In genomic region chr2:181844551-181845290, GRCh38 we compare ENCODE assay signal across 18 cellular contexts. TPM values are rescaled to one million over a fixed set of nuclear protein-coding genes. Genes with fewer than 3 reads are reported as not detected.
DNase-seq lines count a peak whose midpoint lies in the region; ATAC-seq, FAIRE-seq and TF ChIP-seq lines count a peak whose summit lies in the region.
"Had no signal": no experiment of that assay in that cellular context is flagged by ENCODE, and none has a peak within 500 bp of the region (broad histone marks: within the 10 kb centered on the region; RNA-seq: fewer than 3 reads in every experiment).

No MANE protein-coding gene starts in this region.

- TF ChIP-seq CTCF in HCT116 (IDR thresholded peaks at IDR 0.05 in 2 of 3, conservative IDR thresholded peaks at IDR 0.05 in 1 of 3; ENCODE audit: borderline replicate concordance in 1 of 3, insufficient read depth in 1 of 3, low read depth in 2 of 3, low read length in 2 of 3) (no peak), Panc1 (IDR thresholded peaks at IDR 0.05) (no peak), SK-N-SH (IDR thresholded peaks at IDR 0.05) (no peak)

- H4K20me1 ChIP-seq in HCT116 (ENCODE audit: insufficient read depth): no peaks in the 10 kb centered on the region
- H4K20me1 ChIP-seq in SK-N-SH (ENCODE audit: insufficient read depth): no peaks in the 10 kb centered on the region

- TF ChIP-seq EP300 in SK-N-SH (IDR thresholded peaks at IDR 0.05; ENCODE audit: borderline replicate concordance in 1 of 2, low read depth in 1 of 2, low read length in 1 of 2): no peak

- in situ Hi-C loops in Panc1 (cut with HindIII; ENCODE audit: low pct_unique_long_range_greater_than_20kb, low sequenced_read_pairs): no loop called here

- WGBS in SK-N-SH (ENCODE audit: low lambda C conversion rate): 100% methylated on average over 1 of the region's 1 CpG

- POLR2A ChIA-PET in HCT116 (lab: Charles Lee) (interaction anchor here (1.1 kb wide), 1 partner anchor 10 kb away, joined by 3 read pairs; no protein-coding TSS in a partner anchor), Panc1 (lab: Charles Lee) (no interaction called here), SK-N-SH (lab: Yijun Ruan, JAX) (no interaction called here)

- CTCF ChIA-PET in HCT116 (lab: Charles Lee): no interaction called here
- CTCF ChIA-PET in Panc1 (lab: Charles Lee): no interaction called here
- CTCF ChIA-PET in SK-N-SH (lab: Yijun Ruan, JAX): no interaction called here

- no peaks in the 10 kb centered on the region for H3F3A ChIP-seq in SK-N-SH (replicated peaks; ENCODE audit: insufficient read depth)

- H3K79me2 ChIP-seq in HCT116 (ENCODE audit: insufficient read depth, low read length) (no peaks in the 10 kb centered on the region), SK-N-SH (ENCODE audit: insufficient read depth) (no peaks in the 10 kb centered on the region)

- TF ChIP-seq POLR2A in HCT116 (IDR thresholded peaks at IDR 0.05; ENCODE audit: borderline replicate concordance, extremely low read depth, insufficient read depth, insufficient read length): no peak

- H3K4me3 ChIP-seq in HCT116 (replicated peaks in 1 of 2; ENCODE audit: low read depth in 1 of 2, low read length in 2 of 2) (no peak overlapping the region), Panc1 (ENCODE audit: low read depth in 2 of 2, low read length in 2 of 2) (no peak overlapping the region), SK-N-SH (ENCODE audit: low read depth in 2 of 2, low read length in 1 of 2) (no peak overlapping the region)
- H3K4me3 ChIP-seq: SJCRH30 had no signal

- H3K4me2 ChIP-seq in HCT116 (ENCODE audit: low read length) (no peak overlapping the region), SK-N-SH (no peak overlapping the region)

- DNase-seq in HCT116 (ENCODE audit: low read depth, low spot score) (no peak), Panc1 (ENCODE audit: low read depth, low spot score) (no peak), frontal cortex (ENCODE audit: low spot score in 2 of 2) (no peak), pons (ENCODE audit: low spot score) (peak; percentile 92), posterior cingulate gyrus (no peak), middle frontal gyrus (ENCODE audit: extremely low spot score, low spot score) (no peak), SK-N-SH (no peak), cerebellum (ENCODE audit: low spot score) (no peak)
- DNase-seq: BE2C; CD4-positive, alpha-beta T cell; DMS79; KG1; NCI-H1092 treated with DMSO at 0.1 percent for 48 hours; NCI-H526 treated with DMSO at 0.1 percent for 48 hours; NK-92 treated with Interleukin-12 subunit alpha and Interleukin-12 subunit beta, amount 100 ng/mL, for 24 hours; SJCRH30; SW 1271 had no signal

- intact Hi-C loops in HCT116 (cut with micrococcal nuclease) (no loop called here), Panc1 (cut with micrococcal nuclease; ENCODE audit: unreplicated experiment) (no loop called here), posterior cingulate gyrus (cut with DNase I) (loop anchor here (5.0 kb wide), 1 partner anchor 48 kb away; the partner anchor contains the start of gene ITPRID2)

- H3K36me3 ChIP-seq in HCT116 (ENCODE audit: control insufficient read depth in 1 of 2, insufficient read depth in 2 of 2, low read length in 2 of 2) (no peaks in the 10 kb centered on the region; a peak in 1 of 4 replicates), Panc1 (ENCODE audit: control insufficient read depth, insufficient read depth, low read length) (no peaks in the 10 kb centered on the region), SK-N-SH (replicated peaks in 1 of 2; ENCODE audit: control insufficient read depth in 1 of 2, insufficient read depth in 2 of 2, low read length in 1 of 2) (no peaks in the 10 kb centered on the region)
- H3K36me3 ChIP-seq: BE2C, SJCRH30 had no signal

- H3K9me3 ChIP-seq in HCT116 (ENCODE audit: control insufficient read depth in 1 of 2, insufficient read depth in 1 of 2, low read depth in 1 of 2, low read length in 2 of 2): no peaks in the 10 kb centered on the region
- no peaks in the 10 kb centered on the region for H3K9me3 ChIP-seq in Panc1 (ENCODE audit: control insufficient read depth, insufficient read depth, low read depth, low read length)
- H3K9me3 ChIP-seq in SK-N-SH: no peaks in the 10 kb centered on the region
- H3K9me3 ChIP-seq: BE2C, SJCRH30 had no signal

- H2AFZ ChIP-seq in HCT116 (ENCODE audit: low read depth, low read length, poor library complexity, severe bottlenecking) (peak overlapping the region; percentile 27), SK-N-SH (ENCODE audit: low read depth) (no peak overlapping the region)

- H3K9me2 ChIP-seq in HCT116 (ENCODE audit: insufficient read depth) (no peaks in the 10 kb centered on the region), SK-N-SH (no peaks in the 10 kb centered on the region)

- H3K9ac ChIP-seq in HCT116 (ENCODE audit: low read length) (no peak overlapping the region), SK-N-SH (no peak overlapping the region)

- H3K27me3 ChIP-seq in HCT116 (ENCODE audit: insufficient read depth, low read length) (no peaks in the 10 kb centered on the region), Panc1 (ENCODE audit: control insufficient read depth, insufficient read depth, low read length) (no peaks in the 10 kb centered on the region), SK-N-SH (ENCODE audit: insufficient read depth) (no peaks in the 10 kb centered on the region)
- H3K27me3 ChIP-seq: BE2C, SJCRH30 had no signal

- H3K27ac ChIP-seq in HCT116 (ENCODE audit: low read depth, low read length): no peak overlapping the region
- peak overlapping the region; percentile 65; the same call in 1 of the 2 replicates for H3K27ac ChIP-seq in Panc1 (ENCODE audit: low read length)
- no peak overlapping the region for H3K27ac ChIP-seq in SK-N-SH (ENCODE audit: low read depth in 2 of 2, low read length in 1 of 2)
- H3K27ac ChIP-seq: SJCRH30 had no signal

- TF ChIP-seq RAD21 in HCT116 (IDR thresholded peaks at IDR 0.05; ENCODE audit: low read depth) (no peak), SK-N-SH (IDR thresholded peaks at IDR 0.05; ENCODE audit: low read length) (no peak)

- ATAC-seq in HCT116: no peak
- no peak for ATAC-seq in Panc1
- ATAC-seq: HepG2 had no signal

- BruUV-seq in HCT116 (replicated peaks; lab: Mats Ljungman, UMichigan): no TSS peak
- BruUV-seq in Panc1 (replicated peaks; lab: Mats Ljungman, UMichigan): no TSS peak

- FAIRE-seq in frontal cortex (lab: Jason Lieb, UNC): peak; percentile 52
- FAIRE-seq: HepG2 had no signal

- H3K4me1 ChIP-seq in HCT116 (ENCODE audit: control insufficient read depth in 1 of 2, insufficient read depth in 2 of 2, low read length in 2 of 2): peaks cover 6 to 46% of the 10 kb centered on the region in 2 experiments; a peak in 3 of 4 replicates
- H3K4me1 ChIP-seq in Panc1 (ENCODE audit: control insufficient read depth, insufficient read depth, low read length): no peaks in the 10 kb centered on the region
- peaks cover 0 to 5% of the 10 kb centered on the region in 2 experiments; a peak in 2 of 4 replicates for H3K4me1 ChIP-seq in SK-N-SH (ENCODE audit: control insufficient read depth in 1 of 2, insufficient read depth in 2 of 2, low read depth in 1 of 2, low read length in 1 of 2)
- H3K4me1 ChIP-seq: BE2C, SJCRH30 had no signal

- RAD21 ChIA-PET in HCT116 (lab: Charles Lee; ENCODE audit: low non-redundant PET in 1 of 2, low total read pairs in 2 of 2, uncharacterized antibody in 2 of 2, unreplicated experiment in 2 of 2): no interaction called here

TF ChIP-seq in HCT116, 20 proteins besides CTCF, POLR2A, EP300 and RAD21:
- TF ChIP-seq SP1 (IDR thresholded peaks at IDR 0.05; ENCODE audit: low read depth) (0 out of 2 replicates have a peak, but pooled peaks have one; percentile 13), YY1 (IDR thresholded peaks at IDR 0.05; ENCODE audit: extremely low read depth, insufficient replicate concordance, low read depth, low read length) (no peak), MAX (IDR thresholded peaks at IDR 0.05) (no peak), CBX3 (IDR thresholded peaks at IDR 0.05; ENCODE audit: low read depth) (no peak)

TF ChIP-seq in SK-N-SH, 30 proteins besides CTCF, POLR2A, EP300 and RAD21:
- TF ChIP-seq USF1 (IDR thresholded peaks at IDR 0.05; ENCODE audit: borderline replicate concordance, low read depth): no peak
TF ChIP-seq in SK-N-SH: peak in this region for 0.

RNA-seq across cellular contexts. Expression of gene ITPRID2, which starts 46.8 kb away (rescaled TPM):
- total RNA-seq in HCT116 (2021; ENCODE audit: unreplicated experiment) (1,605 TPM), Panc1 (2021; ENCODE audit: unreplicated experiment) (261 TPM), frontal cortex (31.4 TPM), cerebellum (62.5 TPM)
- 428 and 446 TPM in 2 replicates for polyA plus RNA-seq in HCT116 (2012)
- 171 TPM for polyA plus RNA-seq in Panc1 (2012; ENCODE audit: insufficient read length)
- polyA plus RNA-seq in SK-N-SH (2012; rRNA removed): 41.9 and 53.1 TPM in 2 replicates
- 47.6 and 51.2 TPM in 2 replicates for polyA plus RNA-seq in SK-N-SH (2012; cell fraction: cytosol; rRNA removed)
- 76.3 and 107 TPM in 2 replicates for polyA plus RNA-seq in SK-N-SH (2012; cell fraction: nucleus; rRNA removed)
